In genomic region chr22:28903080-28903479, GRCh38 we compare ENCODE assay signal across 2 cellular contexts.
A peak's percentile ranks its signal among the peaks of the same experiment; 100 is the strongest.
TF ChIP-seq lines count a peak whose summit lies in the region.

No MANE protein-coding gene starts in this region.

TF ChIP-seq in IMR-90, 13 proteins besides CTCF, POLR2A, EP300 and RAD21:
- no peak for TF ChIP-seq FOS (IDR thresholded peaks at IDR 0.05; ENCODE audit: low read depth, low read length)
- TF ChIP-seq MAZ (IDR thresholded peaks at IDR 0.05; ENCODE audit: borderline replicate concordance, low read depth, low read length), result no peak
- no peak for TF ChIP-seq RCOR1 (IDR thresholded peaks at IDR 0.05; ENCODE audit: insufficient replicate concordance, low read length)
- TF ChIP-seq RFX5 (IDR thresholded peaks at IDR 0.05; ENCODE audit: low read depth, low read length), result no peak
- TF ChIP-seq CHD1 (IDR thresholded peaks at IDR 0.05; ENCODE audit: low read depth, low read length), result no peak
- TF ChIP-seq, protein P1, sequence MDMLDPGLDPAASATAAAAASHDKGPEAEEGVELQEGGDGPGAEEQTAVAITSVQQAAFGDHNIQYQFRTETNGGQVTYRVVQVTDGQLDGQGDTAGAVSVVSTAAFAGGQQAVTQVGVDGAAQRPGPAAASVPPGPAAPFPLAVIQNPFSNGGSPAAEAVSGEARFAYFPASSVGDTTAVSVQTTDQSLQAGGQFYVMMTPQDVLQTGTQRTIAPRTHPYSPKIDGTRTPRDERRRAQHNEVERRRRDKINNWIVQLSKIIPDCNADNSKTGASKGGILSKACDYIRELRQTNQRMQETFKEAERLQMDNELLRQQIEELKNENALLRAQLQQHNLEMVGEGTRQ (IDR thresholded peaks at IDR 0.05; ENCODE audit: low read depth, low read length), result no peak
- TF ChIP-seq SMC3 (IDR thresholded peaks at IDR 0.05; ENCODE audit: low read depth, low read length), result no peak
- TF ChIP-seq CEBPB (IDR thresholded peaks at IDR 0.05; ENCODE audit: low read depth, low read length), result no peak
- TF ChIP-seq MXI1 (IDR thresholded peaks at IDR 0.05; ENCODE audit: borderline replicate concordance, low read depth, low read length), result no peak
- TF ChIP-seq MAFK (IDR thresholded peaks at IDR 0.05; ENCODE audit: low read depth, low read length), result no peak
- TF ChIP-seq BHLHE40 (IDR thresholded peaks at IDR 0.05; ENCODE audit: low read depth, low read length), result no peak
- no peak for TF ChIP-seq NFE2L2 (IDR thresholded peaks at IDR 0.05; ENCODE audit: low read depth, low read length)
- TF ChIP-seq, protein P2, sequence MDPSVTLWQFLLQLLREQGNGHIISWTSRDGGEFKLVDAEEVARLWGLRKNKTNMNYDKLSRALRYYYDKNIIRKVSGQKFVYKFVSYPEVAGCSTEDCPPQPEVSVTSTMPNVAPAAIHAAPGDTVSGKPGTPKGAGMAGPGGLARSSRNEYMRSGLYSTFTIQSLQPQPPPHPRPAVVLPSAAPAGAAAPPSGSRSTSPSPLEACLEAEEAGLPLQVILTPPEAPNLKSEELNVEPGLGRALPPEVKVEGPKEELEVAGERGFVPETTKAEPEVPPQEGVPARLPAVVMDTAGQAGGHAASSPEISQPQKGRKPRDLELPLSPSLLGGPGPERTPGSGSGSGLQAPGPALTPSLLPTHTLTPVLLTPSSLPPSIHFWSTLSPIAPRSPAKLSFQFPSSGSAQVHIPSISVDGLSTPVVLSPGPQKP (IDR thresholded peaks at IDR 0.05; ENCODE audit: borderline replicate concordance, low read depth, low read length), result no peak

TF ChIP-seq in HepG2, 621 proteins besides CTCF, POLR2A, EP300 and RAD21 (continues in another document):
- TF ChIP-seq KAT8 (CRISPR knock-in tag; IDR thresholded peaks at IDR 0.05) (no peak), ZBTB33 (CRISPR knock-in tag; IDR thresholded peaks at IDR 0.05) (no peak), ARID2 (CRISPR knock-in tag; IDR thresholded peaks at IDR 0.05; ENCODE audit: borderline replicate concordance) (no peak), MXI1 (IDR thresholded peaks at IDR 0.05; ENCODE audit: borderline replicate concordance, low read depth, low read length) (peak; percentile 68; the same call in 1 of the 3 replicates), HNRNPH1 (optimal IDR thresholded peaks at IDR 0.05; ENCODE audit: low read depth, low read length) (no peak), SAFB2 (CRISPR knock-in tag; IDR thresholded peaks at IDR 0.05; ENCODE audit: borderline replicate concordance, low read depth) (no peak), ZNF20 (CRISPR knock-in tag; IDR thresholded peaks at IDR 0.05) (no peak), ZNF724P (CRISPR knock-in tag; IDR thresholded peaks at IDR 0.05; ENCODE audit: borderline replicate concordance) (no peak), TCF12 (IDR thresholded peaks at IDR 0.05) (no peak), TCF12 (CRISPR knock-in tag; IDR thresholded peaks at IDR 0.05) (no peak), ZNF605 (CRISPR knock-in tag; IDR thresholded peaks at IDR 0.05) (no peak), TBP (CRISPR knock-in tag; IDR thresholded peaks at IDR 0.05) (no peak), GATAD1 (CRISPR knock-in tag; IDR thresholded peaks at IDR 0.05) (no peak), HIVEP1 (CRISPR knock-in tag; IDR thresholded peaks at IDR 0.05) (no peak), HMGA1 (CRISPR knock-in tag; conservative IDR thresholded peaks at IDR 0.05) (no peak), CC2D1A (CRISPR knock-in tag; IDR thresholded peaks at IDR 0.05) (no peak), MBNL3 (CRISPR knock-in tag; conservative IDR thresholded peaks at IDR 0.05) (no peak), FOSL2 (CRISPR knock-in tag; IDR thresholded peaks at IDR 0.05) (no peak)
- TF ChIP-seq, protein P3, sequence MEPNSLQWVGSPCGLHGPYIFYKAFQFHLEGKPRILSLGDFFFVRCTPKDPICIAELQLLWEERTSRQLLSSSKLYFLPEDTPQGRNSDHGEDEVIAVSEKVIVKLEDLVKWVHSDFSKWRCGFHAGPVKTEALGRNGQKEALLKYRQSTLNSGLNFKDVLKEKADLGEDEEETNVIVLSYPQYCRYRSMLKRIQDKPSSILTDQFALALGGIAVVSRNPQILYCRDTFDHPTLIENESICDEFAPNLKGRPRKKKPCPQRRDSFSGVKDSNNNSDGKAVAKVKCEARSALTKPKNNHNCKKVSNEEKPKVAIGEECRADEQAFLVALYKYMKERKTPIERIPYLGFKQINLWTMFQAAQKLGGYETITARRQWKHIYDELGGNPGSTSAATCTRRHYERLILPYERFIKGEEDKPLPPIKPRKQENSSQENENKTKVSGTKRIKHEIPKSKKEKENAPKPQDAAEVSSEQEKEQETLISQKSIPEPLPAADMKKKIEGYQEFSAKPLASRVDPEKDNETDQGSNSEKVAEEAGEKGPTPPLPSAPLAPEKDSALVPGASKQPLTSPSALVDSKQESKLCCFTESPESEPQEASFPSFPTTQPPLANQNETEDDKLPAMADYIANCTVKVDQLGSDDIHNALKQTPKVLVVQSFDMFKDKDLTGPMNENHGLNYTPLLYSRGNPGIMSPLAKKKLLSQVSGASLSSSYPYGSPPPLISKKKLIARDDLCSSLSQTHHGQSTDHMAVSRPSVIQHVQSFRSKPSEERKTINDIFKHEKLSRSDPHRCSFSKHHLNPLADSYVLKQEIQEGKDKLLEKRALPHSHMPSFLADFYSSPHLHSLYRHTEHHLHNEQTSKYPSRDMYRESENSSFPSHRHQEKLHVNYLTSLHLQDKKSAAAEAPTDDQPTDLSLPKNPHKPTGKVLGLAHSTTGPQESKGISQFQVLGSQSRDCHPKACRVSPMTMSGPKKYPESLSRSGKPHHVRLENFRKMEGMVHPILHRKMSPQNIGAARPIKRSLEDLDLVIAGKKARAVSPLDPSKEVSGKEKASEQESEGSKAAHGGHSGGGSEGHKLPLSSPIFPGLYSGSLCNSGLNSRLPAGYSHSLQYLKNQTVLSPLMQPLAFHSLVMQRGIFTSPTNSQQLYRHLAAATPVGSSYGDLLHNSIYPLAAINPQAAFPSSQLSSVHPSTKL (CRISPR knock-in tag; IDR thresholded peaks at IDR 0.05), result peak; percentile 55
- TF ChIP-seq, protein P4, sequence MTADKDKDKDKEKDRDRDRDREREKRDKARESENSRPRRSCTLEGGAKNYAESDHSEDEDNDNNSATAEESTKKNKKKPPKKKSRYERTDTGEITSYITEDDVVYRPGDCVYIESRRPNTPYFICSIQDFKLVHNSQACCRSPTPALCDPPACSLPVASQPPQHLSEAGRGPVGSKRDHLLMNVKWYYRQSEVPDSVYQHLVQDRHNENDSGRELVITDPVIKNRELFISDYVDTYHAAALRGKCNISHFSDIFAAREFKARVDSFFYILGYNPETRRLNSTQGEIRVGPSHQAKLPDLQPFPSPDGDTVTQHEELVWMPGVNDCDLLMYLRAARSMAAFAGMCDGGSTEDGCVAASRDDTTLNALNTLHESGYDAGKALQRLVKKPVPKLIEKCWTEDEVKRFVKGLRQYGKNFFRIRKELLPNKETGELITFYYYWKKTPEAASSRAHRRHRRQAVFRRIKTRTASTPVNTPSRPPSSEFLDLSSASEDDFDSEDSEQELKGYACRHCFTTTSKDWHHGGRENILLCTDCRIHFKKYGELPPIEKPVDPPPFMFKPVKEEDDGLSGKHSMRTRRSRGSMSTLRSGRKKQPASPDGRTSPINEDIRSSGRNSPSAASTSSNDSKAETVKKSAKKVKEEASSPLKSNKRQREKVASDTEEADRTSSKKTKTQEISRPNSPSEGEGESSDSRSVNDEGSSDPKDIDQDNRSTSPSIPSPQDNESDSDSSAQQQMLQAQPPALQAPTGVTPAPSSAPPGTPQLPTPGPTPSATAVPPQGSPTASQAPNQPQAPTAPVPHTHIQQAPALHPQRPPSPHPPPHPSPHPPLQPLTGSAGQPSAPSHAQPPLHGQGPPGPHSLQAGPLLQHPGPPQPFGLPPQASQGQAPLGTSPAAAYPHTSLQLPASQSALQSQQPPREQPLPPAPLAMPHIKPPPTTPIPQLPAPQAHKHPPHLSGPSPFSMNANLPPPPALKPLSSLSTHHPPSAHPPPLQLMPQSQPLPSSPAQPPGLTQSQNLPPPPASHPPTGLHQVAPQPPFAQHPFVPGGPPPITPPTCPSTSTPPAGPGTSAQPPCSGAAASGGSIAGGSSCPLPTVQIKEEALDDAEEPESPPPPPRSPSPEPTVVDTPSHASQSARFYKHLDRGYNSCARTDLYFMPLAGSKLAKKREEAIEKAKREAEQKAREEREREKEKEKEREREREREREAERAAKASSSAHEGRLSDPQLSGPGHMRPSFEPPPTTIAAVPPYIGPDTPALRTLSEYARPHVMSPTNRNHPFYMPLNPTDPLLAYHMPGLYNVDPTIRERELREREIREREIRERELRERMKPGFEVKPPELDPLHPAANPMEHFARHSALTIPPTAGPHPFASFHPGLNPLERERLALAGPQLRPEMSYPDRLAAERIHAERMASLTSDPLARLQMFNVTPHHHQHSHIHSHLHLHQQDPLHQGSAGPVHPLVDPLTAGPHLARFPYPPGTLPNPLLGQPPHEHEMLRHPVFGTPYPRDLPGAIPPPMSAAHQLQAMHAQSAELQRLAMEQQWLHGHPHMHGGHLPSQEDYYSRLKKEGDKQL (CRISPR knock-in tag; IDR thresholded peaks at IDR 0.05; ENCODE audit: low read depth), result no peak
- TF ChIP-seq, protein P5, sequence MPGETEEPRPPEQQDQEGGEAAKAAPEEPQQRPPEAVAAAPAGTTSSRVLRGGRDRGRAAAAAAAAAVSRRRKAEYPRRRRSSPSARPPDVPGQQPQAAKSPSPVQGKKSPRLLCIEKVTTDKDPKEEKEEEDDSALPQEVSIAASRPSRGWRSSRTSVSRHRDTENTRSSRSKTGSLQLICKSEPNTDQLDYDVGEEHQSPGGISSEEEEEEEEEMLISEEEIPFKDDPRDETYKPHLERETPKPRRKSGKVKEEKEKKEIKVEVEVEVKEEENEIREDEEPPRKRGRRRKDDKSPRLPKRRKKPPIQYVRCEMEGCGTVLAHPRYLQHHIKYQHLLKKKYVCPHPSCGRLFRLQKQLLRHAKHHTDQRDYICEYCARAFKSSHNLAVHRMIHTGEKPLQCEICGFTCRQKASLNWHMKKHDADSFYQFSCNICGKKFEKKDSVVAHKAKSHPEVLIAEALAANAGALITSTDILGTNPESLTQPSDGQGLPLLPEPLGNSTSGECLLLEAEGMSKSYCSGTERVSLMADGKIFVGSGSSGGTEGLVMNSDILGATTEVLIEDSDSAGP (CRISPR knock-in tag; IDR thresholded peaks at IDR 0.05; ENCODE audit: borderline replicate concordance), result no peak; the same call in 1 of the 2 replicates
- TF ChIP-seq, protein P6, sequence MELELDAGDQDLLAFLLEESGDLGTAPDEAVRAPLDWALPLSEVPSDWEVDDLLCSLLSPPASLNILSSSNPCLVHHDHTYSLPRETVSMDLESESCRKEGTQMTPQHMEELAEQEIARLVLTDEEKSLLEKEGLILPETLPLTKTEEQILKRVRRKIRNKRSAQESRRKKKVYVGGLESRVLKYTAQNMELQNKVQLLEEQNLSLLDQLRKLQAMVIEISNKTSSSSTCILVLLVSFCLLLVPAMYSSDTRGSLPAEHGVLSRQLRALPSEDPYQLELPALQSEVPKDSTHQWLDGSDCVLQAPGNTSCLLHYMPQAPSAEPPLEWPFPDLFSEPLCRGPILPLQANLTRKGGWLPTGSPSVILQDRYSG (CRISPR knock-in tag; IDR thresholded peaks at IDR 0.05), result no peak
- TF ChIP-seq, protein P7, sequence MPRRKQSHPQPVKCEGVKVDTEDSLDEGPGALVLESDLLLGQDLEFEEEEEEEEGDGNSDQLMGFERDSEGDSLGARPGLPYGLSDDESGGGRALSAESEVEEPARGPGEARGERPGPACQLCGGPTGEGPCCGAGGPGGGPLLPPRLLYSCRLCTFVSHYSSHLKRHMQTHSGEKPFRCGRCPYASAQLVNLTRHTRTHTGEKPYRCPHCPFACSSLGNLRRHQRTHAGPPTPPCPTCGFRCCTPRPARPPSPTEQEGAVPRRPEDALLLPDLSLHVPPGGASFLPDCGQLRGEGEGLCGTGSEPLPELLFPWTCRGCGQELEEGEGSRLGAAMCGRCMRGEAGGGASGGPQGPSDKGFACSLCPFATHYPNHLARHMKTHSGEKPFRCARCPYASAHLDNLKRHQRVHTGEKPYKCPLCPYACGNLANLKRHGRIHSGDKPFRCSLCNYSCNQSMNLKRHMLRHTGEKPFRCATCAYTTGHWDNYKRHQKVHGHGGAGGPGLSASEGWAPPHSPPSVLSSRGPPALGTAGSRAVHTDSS (CRISPR knock-in tag; conservative IDR thresholded peaks at IDR 0.05), result no peak
- TF ChIP-seq, protein P8, sequence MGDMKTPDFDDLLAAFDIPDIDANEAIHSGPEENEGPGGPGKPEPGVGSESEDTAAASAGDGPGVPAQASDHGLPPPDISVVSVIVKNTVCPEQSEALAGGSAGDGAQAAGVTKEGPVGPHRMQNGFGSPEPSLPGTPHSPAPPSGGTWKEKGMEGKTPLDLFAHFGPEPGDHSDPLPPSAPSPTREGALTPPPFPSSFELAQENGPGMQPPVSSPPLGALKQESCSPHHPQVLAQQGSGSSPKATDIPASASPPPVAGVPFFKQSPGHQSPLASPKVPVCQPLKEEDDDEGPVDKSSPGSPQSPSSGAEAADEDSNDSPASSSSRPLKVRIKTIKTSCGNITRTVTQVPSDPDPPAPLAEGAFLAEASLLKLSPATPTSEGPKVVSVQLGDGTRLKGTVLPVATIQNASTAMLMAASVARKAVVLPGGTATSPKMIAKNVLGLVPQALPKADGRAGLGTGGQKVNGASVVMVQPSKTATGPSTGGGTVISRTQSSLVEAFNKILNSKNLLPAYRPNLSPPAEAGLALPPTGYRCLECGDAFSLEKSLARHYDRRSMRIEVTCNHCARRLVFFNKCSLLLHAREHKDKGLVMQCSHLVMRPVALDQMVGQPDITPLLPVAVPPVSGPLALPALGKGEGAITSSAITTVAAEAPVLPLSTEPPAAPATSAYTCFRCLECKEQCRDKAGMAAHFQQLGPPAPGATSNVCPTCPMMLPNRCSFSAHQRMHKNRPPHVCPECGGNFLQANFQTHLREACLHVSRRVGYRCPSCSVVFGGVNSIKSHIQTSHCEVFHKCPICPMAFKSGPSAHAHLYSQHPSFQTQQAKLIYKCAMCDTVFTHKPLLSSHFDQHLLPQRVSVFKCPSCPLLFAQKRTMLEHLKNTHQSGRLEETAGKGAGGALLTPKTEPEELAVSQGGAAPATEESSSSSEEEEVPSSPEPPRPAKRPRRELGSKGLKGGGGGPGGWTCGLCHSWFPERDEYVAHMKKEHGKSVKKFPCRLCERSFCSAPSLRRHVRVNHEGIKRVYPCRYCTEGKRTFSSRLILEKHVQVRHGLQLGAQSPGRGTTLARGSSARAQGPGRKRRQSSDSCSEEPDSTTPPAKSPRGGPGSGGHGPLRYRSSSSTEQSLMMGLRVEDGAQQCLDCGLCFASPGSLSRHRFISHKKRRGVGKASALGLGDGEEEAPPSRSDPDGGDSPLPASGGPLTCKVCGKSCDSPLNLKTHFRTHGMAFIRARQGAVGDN (CRISPR knock-in tag; IDR thresholded peaks at IDR 0.05), result peak; percentile 75
